In genomic region chr3:187114511-187114910, GRCh38 we compare ENCODE assay signal across 1 cellular context.
TF ChIP-seq lines count a peak whose summit lies in the region.

No MANE protein-coding gene starts in this region.

TF ChIP-seq in GM12878, 131 proteins besides CTCF, POLR2A, EP300 and RAD21:
- TF ChIP-seq E2F4 (IDR thresholded peaks at IDR 0.05; ENCODE audit: low read depth, low read length), result no peak
- no peak for TF ChIP-seq SMAD1 (IDR thresholded peaks at IDR 0.05; ENCODE audit: low read depth, partially characterized antibody)
- peak; percentile 37; the same call in 1 of the 2 replicates for TF ChIP-seq PKNOX1 (IDR thresholded peaks at IDR 0.05)
